ENCODE assay signal across 9 cellular contexts in the genomic region with DNA sequence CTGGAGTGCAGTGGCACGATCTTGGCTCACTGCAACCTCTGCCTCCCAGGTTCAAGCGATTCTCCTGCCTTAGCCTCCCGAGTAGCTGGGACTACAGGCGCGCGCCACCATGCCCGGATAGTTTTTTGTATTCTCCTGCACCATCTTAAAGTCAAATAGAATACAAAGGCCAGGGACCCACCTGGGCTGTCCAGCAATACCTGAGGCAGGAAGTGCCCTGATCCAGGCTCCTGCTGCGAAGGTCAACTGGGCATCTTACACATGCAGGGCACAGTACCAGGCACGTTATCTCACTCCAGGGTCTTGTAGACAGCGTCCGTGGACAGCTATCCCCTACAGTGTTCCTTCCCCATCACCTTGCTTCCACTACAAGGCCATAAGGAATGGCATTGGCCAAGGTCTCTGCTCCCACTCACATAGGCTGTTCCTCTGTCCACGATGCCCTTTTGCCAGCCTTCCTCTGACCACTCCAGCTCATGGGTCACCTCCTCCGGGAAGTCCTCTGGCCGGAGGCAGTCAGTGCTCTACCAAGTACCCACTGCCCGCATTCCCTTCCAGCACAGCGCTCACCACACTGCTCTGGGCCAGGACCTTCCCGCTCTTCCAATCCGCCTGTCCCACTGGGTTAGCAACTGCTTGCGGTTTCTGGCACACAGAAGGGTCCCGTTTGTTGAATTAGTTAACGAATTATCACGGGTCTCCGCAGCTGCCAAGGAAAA. TPM values are rescaled to one million over a fixed set of nuclear protein-coding genes. Genes with fewer than 3 reads are reported as not detected.
DNase-seq lines count a peak whose midpoint lies in the region; ATAC-seq, FAIRE-seq and TF ChIP-seq lines count a peak whose summit lies in the region.
"Had no signal": no experiment of that assay in that cellular context is flagged by ENCODE, and none has a peak within 500 bp of the region (broad histone marks: within the 10 kb centered on the region; RNA-seq: fewer than 3 reads in every experiment).

No MANE protein-coding gene starts in this region.

- peaks cover 74% of the 10 kb centered on the region for H3K27me3 Mint-ChIP-seq in stimulated activated naive CD8-positive, alpha-beta T cell treated with anti-CD3 and anti-CD28 coated beads, Interleukin-15, amount 100 ng/mL, for 72 hours

- peak overlapping the region; percentile 23 to 38 for H3K4me3 Mint-ChIP-seq in stimulated activated naive CD8-positive, alpha-beta T cell treated with anti-CD3 and anti-CD28 coated beads, Interleukin-15, amount 100 ng/mL, for 72 hours

- no peak for TF ChIP-seq CTCF in astrocyte of the cerebellum (IDR thresholded peaks at IDR 0.05; ENCODE audit: low read depth, low read length, missing control alignments)
- TF ChIP-seq CTCF in keratinocyte (optimal IDR thresholded peaks at IDR 0.05 in 1 of 3, IDR thresholded peaks at IDR 0.05 in 1 of 3, conservative IDR thresholded peaks at IDR 0.05 in 1 of 3; ENCODE audit: extremely low read depth in 1 of 3, insufficient read depth in 2 of 3, low read length in 3 of 3): no peak

- 70% methylated on average over 23 of the region's 23 CpGs for WGBS in HUES64

- peaks cover 27% of the 10 kb centered on the region for H3K4me1 Mint-ChIP-seq in stimulated activated naive CD8-positive, alpha-beta T cell treated with anti-CD3 and anti-CD28 coated beads, Interleukin-15, amount 100 ng/mL, for 72 hours

- dilution Hi-C loops in keratinocyte (cut with MboI; ENCODE audit: extremely low pct_ligation_motif_present, low sequenced_read_pairs): no loop called here

- H3K9me1 ChIP-seq in keratinocyte (ENCODE audit: control insufficient read depth, extremely low read depth, insufficient read depth, low read length): no peaks in the 10 kb centered on the region

- DNase-seq in astrocyte of the cerebellum (ENCODE audit: low read depth) (no peak), keratinocyte (ENCODE audit: low read depth, low spot score) (no peak), NCI-H345 (lab: John Stamatoyannopoulos, UW) (no peak), NCI-H2171 (lab: John Stamatoyannopoulos, UW) (no peak), NCI-H2107 treated with DMSO at 0.1 percent for 48 hours (lab: John Stamatoyannopoulos, UW; ENCODE audit: unreplicated experiment) (no peak)
- DNase-seq in stimulated activated naive CD8-positive, alpha-beta T cell treated with anti-CD3 and anti-CD28 coated beads, Interleukin-15, amount 100 ng/mL, for 72 hours: peak in 1 of 2 donors; percentile 7
- DNase-seq: NCI-H1436 had no signal

- no peaks in the 10 kb centered on the region for H4K20me1 ChIP-seq in keratinocyte (ENCODE audit: control insufficient read depth, extremely low read depth, insufficient read depth, low read length)

- H3K27ac ChIP-seq in HUES64 (ENCODE audit: low read depth, low read length) (no peak overlapping the region), keratinocyte (ENCODE audit: control insufficient read depth, insufficient read depth, low read length) (peak overlapping the region; percentile 64)

- peak overlapping the region; percentile 98 for H3K4me2 ChIP-seq in keratinocyte (ENCODE audit: control insufficient read depth, extremely low read depth, insufficient read depth, low read depth, low read length)

- H3K79me2 ChIP-seq in keratinocyte (ENCODE audit: control insufficient read depth, insufficient read depth, low read length): peaks cover 34% of the 10 kb centered on the region

- H2AFZ ChIP-seq in keratinocyte (ENCODE audit: control insufficient read depth, low read length): peak overlapping the region; percentile 38

- H3K36me3 ChIP-seq in HUES64 (ENCODE audit: insufficient read depth, low read length): no peaks in the 10 kb centered on the region
- H3K36me3 ChIP-seq in keratinocyte (ENCODE audit: control insufficient read depth in 2 of 2, extremely low read depth in 1 of 2, insufficient read depth in 2 of 2, low read length in 2 of 2): no peaks in the 10 kb centered on the region

- H3K9me3 Mint-ChIP-seq in stimulated activated naive CD8-positive, alpha-beta T cell treated with anti-CD3 and anti-CD28 coated beads, Interleukin-15, amount 100 ng/mL, for 72 hours: no peaks in the 10 kb centered on the region

- H3K9ac ChIP-seq in HUES64 (ENCODE audit: low read depth, low read length) (peak overlapping the region; percentile 80; the same call in 1 of the 2 replicates), keratinocyte (ENCODE audit: control insufficient read depth, extremely low read depth, insufficient read depth, low read length) (peak overlapping the region; percentile 76)

- H3K27me3 ChIP-seq in HUES64 (ENCODE audit: insufficient read depth, low read length) (peaks cover 38% of the 10 kb centered on the region), keratinocyte (ENCODE audit: control insufficient read depth, extremely low read depth, insufficient read depth, low read length) (no peaks in the 10 kb centered on the region)

- H3K4me3 ChIP-seq in HUES64 (ENCODE audit: low read length): peak overlapping the region; percentile 70
- peak overlapping the region; percentile 58 for H3K4me3 ChIP-seq in astrocyte of the cerebellum (ENCODE audit: low read depth, low read length)
- peak overlapping the region; percentile 51 to 83 (median 81) for H3K4me3 ChIP-seq in keratinocyte (ENCODE audit: control insufficient read depth in 2 of 3, extremely low read depth in 1 of 3, insufficient read depth in 2 of 3, low read depth in 1 of 3, low read length in 3 of 3)

- H3K9me3 ChIP-seq in HUES64 (ENCODE audit: insufficient read depth, low read depth, low read length) (no peaks in the 10 kb centered on the region), keratinocyte (ENCODE audit: control insufficient read depth, low read depth, low read length) (no peaks in the 10 kb centered on the region)

- no peak for FAIRE-seq in keratinocyte (lab: Jason Lieb, UNC)

- no peak for ATAC-seq in stimulated activated naive CD8-positive, alpha-beta T cell treated with anti-CD3 and anti-CD28 coated beads, Interleukin-15, amount 100 ng/mL, for 72 hours
- no peak for ATAC-seq in GM21381 (IDR thresholded peaks at IDR 0.05; ENCODE audit: unreplicated experiment)

- H3K4me1 ChIP-seq in HUES64 (ENCODE audit: insufficient read depth, low read length): no peaks in the 10 kb centered on the region
- H3K4me1 ChIP-seq in keratinocyte (ENCODE audit: control insufficient read depth, extremely low read depth, insufficient read depth, low read length): peaks cover 35% of the 10 kb centered on the region

- H3K27ac Mint-ChIP-seq in stimulated activated naive CD8-positive, alpha-beta T cell treated with anti-CD3 and anti-CD28 coated beads, Interleukin-15, amount 100 ng/mL, for 72 hours: no peak overlapping the region

- in situ Hi-C loops in astrocyte of the cerebellum (cut with HindIII; ENCODE audit: low sequenced_read_pairs): no loop called here

RNA-seq across cellular contexts. Expression of a gene that starts 1.0 kb away (rescaled TPM):
- 3.6 TPM for polyA plus RNA-seq in HUES64 (2013, experiment 1 of 2)
- polyA plus RNA-seq in HUES64 (2013, experiment 2 of 2): 6.5 TPM
- polyA plus RNA-seq in keratinocyte: 93.6 to 158 TPM (median 112 TPM) in 3 replicates
- 34.6 TPM for polyA plus RNA-seq in keratinocyte (2011; ENCODE audit: low read depth)
- 55.1 and 60.5 TPM in 2 replicates for polyA plus RNA-seq in keratinocyte (2011; cell fraction: cytosol; rRNA removed)
- polyA plus RNA-seq in keratinocyte (2011; cell fraction: nucleus; rRNA removed): 276 and 293 TPM in 2 replicates
- 64.5 and 83.7 TPM in 2 replicates for polyA plus RNA-seq in keratinocyte (2012; ENCODE audit: low replicate concordance)
- polyA minus RNA-seq in keratinocyte: 128 to 202 TPM (median 140 TPM) in 3 replicates
- 61.6 TPM for polyA minus RNA-seq in keratinocyte (2011; cell fraction: cytosol; rRNA and poly(A)+ RNA removed)
- polyA minus RNA-seq in keratinocyte (2011; cell fraction: nucleus; rRNA and poly(A)+ RNA removed): 165 and 259 TPM in 2 replicates

RNA-seq across cellular contexts. Expression of a gene that starts 30.8 kb away (rescaled TPM):
- polyA plus RNA-seq in HUES64 (2013, experiment 1 of 2): 8.4 TPM
- 15.5 TPM for polyA plus RNA-seq in HUES64 (2013, experiment 2 of 2)
- polyA plus RNA-seq in keratinocyte: 38.3 to 81.8 TPM (median 79.3 TPM) in 3 replicates
- 25.2 TPM for polyA plus RNA-seq in keratinocyte (2011; ENCODE audit: low read depth)
- polyA plus RNA-seq in keratinocyte (2011; cell fraction: cytosol; rRNA removed): 78.0 and 173 TPM in 2 replicates
- 81.9 and 115 TPM in 2 replicates for polyA plus RNA-seq in keratinocyte (2011; cell fraction: nucleus; rRNA removed)
- 50.9 and 113 TPM in 2 replicates for polyA plus RNA-seq in keratinocyte (2012; ENCODE audit: low replicate concordance)
- 44.2 to 86.3 TPM (median 59.6 TPM) in 3 replicates for polyA minus RNA-seq in keratinocyte
- 134 TPM for polyA minus RNA-seq in keratinocyte (2011; cell fraction: cytosol; rRNA and poly(A)+ RNA removed)
- 36.9 and 40.3 TPM in 2 replicates for polyA minus RNA-seq in keratinocyte (2011; cell fraction: nucleus; rRNA and poly(A)+ RNA removed)
